Comparison of ENCODE assay signal across 16 cellular contexts in genomic region chr12:104652910-104653309, GRCh38.
"Had no signal": no experiment of that assay in that cellular context is flagged by ENCODE, and none has a peak within 500 bp of the region (broad histone marks: within the 10 kb centered on the region; RNA-seq: fewer than 3 reads in every experiment).

No MANE protein-coding gene starts in this region.

- H3K9me3 Mint-ChIP-seq: dendritic cell treated with granulocyte-macrophage colony-stimulating factor and Interleukin-4, amounts not matched to agents 40 ng/mL and 50 ng/mL, for 4 days; stimulated activated naive CD8-positive, alpha-beta T cell treated with anti-CD3 and anti-CD28 coated beads, Interleukin-15, Interleukin-2, amounts not matched to agents 100 ng/mL and 50 ng/mL, for 24 hours; WTC11 had no signal

- H3K27ac Mint-ChIP-seq: activated CD4-positive, alpha-beta T cell treated with anti-CD3 and anti-CD28 coated beads for 36 hours; activated naive CD8-positive, alpha-beta T cell; stimulated activated naive CD8-positive, alpha-beta T cell treated with anti-CD3 and anti-CD28 coated beads, Interleukin-15, Interleukin-2, amounts not matched to agents 100 ng/mL and 50 ng/mL, for 24 hours; WTC11 had no signal

- H3K4me1 ChIP-seq: gastrocnemius medialis, prostate gland had no signal

- H3K9me3 ChIP-seq: gastrocnemius medialis, prostate gland, right atrium auricular region, tibial nerve had no signal

- H3K27me3 ChIP-seq: gastrocnemius medialis, right atrium auricular region, tibial nerve had no signal

- H3K27ac ChIP-seq: gastrocnemius medialis, prostate gland, right atrium auricular region, tibial nerve had no signal

- DNase-seq: activated CD4-positive, alpha-beta T cell treated with anti-CD3 and anti-CD28 coated beads for 36 hours; effector CD8-positive, alpha-beta T cell; gastrocnemius medialis; head of caudate nucleus; kidney; mammary epithelial cell; midbrain had no signal

- H3K27me3 Mint-ChIP-seq: activated CD4-positive, alpha-beta T cell treated with anti-CD3 and anti-CD28 coated beads for 36 hours; activated naive CD8-positive, alpha-beta T cell; dendritic cell treated with granulocyte-macrophage colony-stimulating factor and Interleukin-4, amounts not matched to agents 40 ng/mL and 50 ng/mL, for 4 days; stimulated activated naive CD8-positive, alpha-beta T cell treated with anti-CD3 and anti-CD28 coated beads, Interleukin-15, Interleukin-2, amounts not matched to agents 100 ng/mL and 50 ng/mL, for 24 hours had no signal

- H3K4me3 Mint-ChIP-seq: activated CD4-positive, alpha-beta T cell treated with anti-CD3 and anti-CD28 coated beads for 36 hours; activated naive CD8-positive, alpha-beta T cell; dendritic cell treated with granulocyte-macrophage colony-stimulating factor and Interleukin-4, amounts not matched to agents 40 ng/mL and 50 ng/mL, for 4 days; stimulated activated naive CD8-positive, alpha-beta T cell treated with anti-CD3 and anti-CD28 coated beads, Interleukin-15, Interleukin-2, amounts not matched to agents 100 ng/mL and 50 ng/mL, for 24 hours; WTC11 had no signal

- H3K36me3 Mint-ChIP-seq: WTC11 had no signal

- H3K36me3 ChIP-seq: gastrocnemius medialis, prostate gland, right atrium auricular region, tibial nerve had no signal

- ATAC-seq: esophagus mucosa, gastrocnemius medialis, left lobe of liver had no signal

- H3K4me3 ChIP-seq: gastrocnemius medialis, prostate gland, right atrium auricular region, tibial nerve had no signal
